Comparison of ENCODE assay signal across 11 cellular contexts in the genomic region with DNA sequence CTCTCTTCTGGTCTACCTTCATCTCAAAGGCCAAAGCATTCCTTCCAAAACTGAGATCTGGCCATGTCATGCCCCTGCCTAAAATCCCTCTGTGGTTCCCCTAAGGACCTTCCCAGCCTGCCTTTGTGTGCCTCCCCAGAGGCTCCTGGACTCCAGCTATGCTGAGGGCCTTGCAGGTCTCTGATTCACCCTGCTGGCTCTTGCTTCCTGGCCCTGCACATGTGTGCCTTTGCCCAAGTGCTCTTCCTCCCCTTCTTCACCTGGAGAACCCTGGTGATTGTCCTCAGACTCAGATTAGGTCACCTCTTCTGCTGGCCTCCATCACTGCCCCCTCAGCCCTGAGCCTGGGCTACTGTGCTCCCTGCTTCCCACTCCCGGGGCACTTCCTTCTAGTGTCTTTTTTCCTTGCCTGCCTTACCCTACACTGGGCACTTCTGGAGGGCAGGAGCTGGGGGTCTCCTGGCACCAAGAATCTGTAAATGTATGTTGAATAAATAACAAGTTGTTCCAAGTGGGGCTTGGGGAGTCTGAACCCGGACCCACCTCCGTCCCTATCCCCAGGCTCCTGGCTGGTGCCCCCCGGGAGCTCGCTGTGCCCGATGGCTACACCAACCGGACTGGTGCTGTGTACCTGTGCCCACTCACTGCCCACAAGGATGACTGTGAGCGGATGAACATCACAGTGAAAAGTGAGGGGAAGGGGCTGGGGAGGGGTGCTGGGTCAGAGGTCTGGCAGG. TPM values are rescaled to one million over a fixed set of nuclear protein-coding genes. Genes with fewer than 3 reads are reported as not detected.
A peak's percentile ranks its signal among the peaks of the same experiment; 100 is the strongest.
DNase-seq lines count a peak whose midpoint lies in the region; ATAC-seq and TF ChIP-seq lines count a peak whose summit lies in the region.
"Had no signal": no experiment of that assay in that cellular context is flagged by ENCODE, and none has a peak within 500 bp of the region (broad histone marks: within the 10 kb centered on the region; RNA-seq: fewer than 3 reads in every experiment).

No MANE protein-coding gene starts in this region.

- H3K27ac Mint-ChIP-seq in activated T-helper 17 cell treated with anti-CD3 and anti-CD28 coated beads, Interleukin-2, amount 50 U/mL, for 72 hours: peak overlapping the region; percentile 81
- H3K27ac Mint-ChIP-seq: activated T-cell treated with anti-CD3 and anti-CD28 coated beads, Interleukin-2, amount 50 U/mL, for 72 hours had no signal

- peaks cover 93% of the 10 kb centered on the region for H3K4me1 ChIP-seq in left ventricle myocardium inferior
- H3K4me1 ChIP-seq in smooth muscle cell (ENCODE audit: low read depth): peaks cover 12% of the 10 kb centered on the region

- no peaks in the 10 kb centered on the region for H3K9me3 Mint-ChIP-seq in activated T-helper 17 cell treated with anti-CD3 and anti-CD28 coated beads, Interleukin-2, amount 50 U/mL, for 72 hours
- H3K9me3 Mint-ChIP-seq: activated T-cell treated with anti-CD3 and anti-CD28 coated beads, Interleukin-2, amount 50 U/mL, for 72 hours had no signal

- H4K20me1 ChIP-seq in smooth muscle cell (ENCODE audit: low read depth): peaks cover 12% of the 10 kb centered on the region

- ATAC-seq in activated T-helper 17 cell treated with anti-CD3 and anti-CD28 coated beads, Interleukin-2, amount 50 U/mL, for 72 hours (replicated peaks): no peak
- ATAC-seq in GM18873 (IDR thresholded peaks at IDR 0.05; ENCODE audit: low FRiP score, unreplicated experiment) (no peak), HG03280 (IDR thresholded peaks at IDR 0.05; ENCODE audit: unreplicated experiment) (no peak)
- ATAC-seq: activated T-cell treated with anti-CD3 and anti-CD28 coated beads, Interleukin-2, amount 50 U/mL, for 72 hours had no signal

- intact Hi-C loops in left ventricle myocardium inferior (cut with micrococcal nuclease): no loop called here

- H3K27ac ChIP-seq in left ventricle myocardium inferior (replicated peaks) (peak overlapping the region; percentile 91), smooth muscle cell (ENCODE audit: low read depth) (peak overlapping the region; percentile 80), caudate nucleus (ENCODE audit: low read depth, low read length) (no peak overlapping the region)

- no peak for TF ChIP-seq CTCF in left ventricle myocardium inferior (IDR thresholded peaks at IDR 0.05; ENCODE audit: borderline replicate concordance)
- TF ChIP-seq CTCF in smooth muscle cell (IDR thresholded peaks at IDR 0.05; ENCODE audit: borderline replicate concordance, insufficient read depth, poor library complexity, severe bottlenecking): no peak

- no peak overlapping the region for H3K4me3 Mint-ChIP-seq in activated T-helper 17 cell treated with anti-CD3 and anti-CD28 coated beads, Interleukin-2, amount 50 U/mL, for 72 hours
- H3K4me3 Mint-ChIP-seq: activated T-cell treated with anti-CD3 and anti-CD28 coated beads, Interleukin-2, amount 50 U/mL, for 72 hours had no signal

- peak overlapping the region; percentile 58 for H3K9ac ChIP-seq in smooth muscle cell (ENCODE audit: low read depth)

- WGBS in smooth muscle cell (ENCODE audit: low lambda C conversion rate): 94% methylated on average over 8 of the region's 8 CpGs

- H3K36me3 ChIP-seq in left ventricle myocardium inferior (no peaks in the 10 kb centered on the region), smooth muscle cell (ENCODE audit: low read depth) (no peaks in the 10 kb centered on the region)

- H3K27me3 ChIP-seq in left ventricle myocardium inferior (ENCODE audit: low read depth) (no peaks in the 10 kb centered on the region), smooth muscle cell (ENCODE audit: low read depth) (no peaks in the 10 kb centered on the region)

- H3K4me3 ChIP-seq in left ventricle myocardium inferior (no peak overlapping the region), smooth muscle cell (no peak overlapping the region)

- no peaks in the 10 kb centered on the region for H3K9me3 ChIP-seq in left ventricle myocardium inferior (replicated peaks)
- no peaks in the 10 kb centered on the region for H3K9me3 ChIP-seq in smooth muscle cell (replicated peaks; ENCODE audit: low read depth)

- H3K4me1 Mint-ChIP-seq in activated T-helper 17 cell treated with anti-CD3 and anti-CD28 coated beads, Interleukin-2, amount 50 U/mL, for 72 hours: no peaks in the 10 kb centered on the region

- H3K27me3 Mint-ChIP-seq in activated T-helper 17 cell treated with anti-CD3 and anti-CD28 coated beads, Interleukin-2, amount 50 U/mL, for 72 hours: no peaks in the 10 kb centered on the region

- DNase-seq in EL (peak; percentile 72), left ventricle myocardium inferior (no peak), smooth muscle cell (lab: John Stamatoyannopoulos, UW; ENCODE audit: unreplicated experiment) (no peak), iPS-NIHi7 (ENCODE audit: extremely low spot score) (no peak), caudate nucleus (lab: John Stamatoyannopoulos, UW) (no peak)
- DNase-seq: activated T-cell treated with anti-CD3 and anti-CD28 coated beads, Interleukin-2, amount 50 U/mL, for 72 hours; MM.1S; stimulated activated naive CD4-positive, alpha-beta T cell had no signal

- no peaks in the 10 kb centered on the region for H3K36me3 Mint-ChIP-seq in activated T-helper 17 cell treated with anti-CD3 and anti-CD28 coated beads, Interleukin-2, amount 50 U/mL, for 72 hours (ENCODE audit: low read depth)

- peaks cover 23% of the 10 kb centered on the region for H3F3A ChIP-seq in smooth muscle cell (ENCODE audit: low read depth)

- H2AFZ ChIP-seq in smooth muscle cell (ENCODE audit: low read depth): no peak overlapping the region

- peak overlapping the region; percentile 37 for H3K4me2 ChIP-seq in smooth muscle cell

- H3K79me2 ChIP-seq in smooth muscle cell (ENCODE audit: low read depth): peaks cover 36% of the 10 kb centered on the region

RNA-seq across cellular contexts. Expression of a gene that starts 7.8 kb away (rescaled TPM):
- total RNA-seq in activated T-helper 17 cell treated with anti-CD3 and anti-CD28 coated beads, Interleukin-2, amount 50 U/mL, for 72 hours: 10 to 100 TPM in 1 of 2 donors, 1 to 10 TPM in 1; 5.3 to 22.2 TPM
- total RNA-seq in left ventricle myocardium inferior: 17.0 TPM
- total RNA-seq in smooth muscle cell: 44.7 and 77.9 TPM in 2 replicates
- polyA plus RNA-seq in smooth muscle cell: 30.0 and 70.4 TPM in 2 replicates

RNA-seq across cellular contexts. Expression of a gene that starts 31.5 kb away (rescaled TPM):
- total RNA-seq in activated T-helper 17 cell treated with anti-CD3 and anti-CD28 coated beads, Interleukin-2, amount 50 U/mL, for 72 hours: 10 to 100 TPM; 10.0 to 15.2 TPM
- 206 TPM for total RNA-seq in left ventricle myocardium inferior
- total RNA-seq in smooth muscle cell: 21.7 and 28.2 TPM in 2 replicates
- polyA plus RNA-seq in smooth muscle cell: 34.3 and 36.5 TPM in 2 replicates
